Comparison of ENCODE assay signal across 17 cellular contexts in the genomic region with DNA sequence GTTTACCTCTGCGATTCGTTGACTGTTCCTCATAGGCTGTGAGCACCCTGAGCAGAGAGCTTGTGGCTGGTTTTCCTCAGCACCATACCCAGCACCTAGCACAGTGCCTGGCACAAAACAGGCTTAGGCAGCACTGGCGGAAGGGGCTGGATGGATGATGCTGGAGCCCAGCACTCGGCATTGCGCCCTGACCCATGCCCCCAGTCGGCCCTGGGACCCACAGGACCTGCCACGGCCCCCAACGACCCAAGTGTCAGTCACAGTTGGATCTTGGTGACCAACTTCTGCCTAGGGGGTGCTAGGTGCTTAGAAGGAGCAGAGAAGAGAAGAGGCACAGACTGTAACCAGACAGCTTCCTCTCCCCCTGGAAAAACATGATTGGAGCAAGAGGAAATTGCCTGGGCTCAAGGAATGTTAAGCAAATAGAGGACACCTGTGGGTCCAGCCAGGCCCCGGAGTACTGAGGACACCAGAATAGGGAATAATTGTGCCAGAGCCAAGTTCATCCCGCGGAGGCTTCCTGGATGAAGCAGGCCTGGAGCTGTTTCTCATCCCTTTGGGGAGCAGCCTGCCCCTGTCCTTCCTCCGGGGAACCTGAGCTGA. TPM values are rescaled to one million over a fixed set of nuclear protein-coding genes. Genes with fewer than 3 reads are reported as not detected.
"Had no signal": no experiment of that assay in that cellular context is flagged by ENCODE, and none has a peak within 500 bp of the region (broad histone marks: within the 10 kb centered on the region; RNA-seq: fewer than 3 reads in every experiment).

No MANE protein-coding gene starts in this region.

- H3K27ac Mint-ChIP-seq: activated CD4-positive, alpha-beta memory T cell treated with anti-CD3 and anti-CD28 coated beads for 36 hours; memory B cell; nephron; T-helper 1 cell treated with Interleukin-12 subunit alpha and Interleukin-12 subunit beta and Interleukin-4 antibody, amounts not matched to agents 30 μg/mL and 1 μg/mL, for 36 hours; type B pancreatic cell had no signal

- H3K4me3 ChIP-seq: ascending aorta, esophagus squamous epithelium, smooth muscle cell, stomach, testis had no signal

- H3K4me2 ChIP-seq: smooth muscle cell had no signal

- H3K27ac ChIP-seq: ascending aorta, testis, WERI-Rb-1 had no signal

- H3K27me3 Mint-ChIP-seq: activated CD4-positive, alpha-beta memory T cell treated with anti-CD3 and anti-CD28 coated beads for 36 hours; memory B cell; type B pancreatic cell had no signal

- H3K9me3 ChIP-seq: ascending aorta, esophagus squamous epithelium, stomach, testis had no signal

- H3K9me3 Mint-ChIP-seq: activated CD4-positive, alpha-beta memory T cell treated with anti-CD3 and anti-CD28 coated beads for 36 hours; memory B cell; nephron; T-helper 1 cell treated with Interleukin-12 subunit alpha and Interleukin-12 subunit beta and Interleukin-4 antibody, amounts not matched to agents 30 μg/mL and 1 μg/mL, for 36 hours; type B pancreatic cell had no signal

- H3K4me1 ChIP-seq: ascending aorta had no signal

- H3K27me3 ChIP-seq: ascending aorta, esophagus squamous epithelium, stomach, testis had no signal

- H3K4me3 Mint-ChIP-seq: activated CD4-positive, alpha-beta memory T cell treated with anti-CD3 and anti-CD28 coated beads for 36 hours; memory B cell; nephron; T-helper 1 cell treated with Interleukin-12 subunit alpha and Interleukin-12 subunit beta and Interleukin-4 antibody, amounts not matched to agents 30 μg/mL and 1 μg/mL, for 36 hours; type B pancreatic cell had no signal

- DNase-seq: activated CD4-positive, alpha-beta memory T cell treated with anti-CD3 and anti-CD28 coated beads for 36 hours; activated gamma-delta T cell; activated T-cell treated with anti-CD3 and anti-CD28 coated beads, Interleukin-2, amount 50 U/mL, for 48 hours; effector CD8-positive, alpha-beta T cell; esophagus squamous epithelium; left ventricle myocardium superior; stimulated activated CD4-positive, alpha-beta T cell treated with anti-CD3 and anti-CD28 coated beads, Interleukin-4, amount 100 ng/mL, for 1 hour; stomach; WERI-Rb-1 had no signal

RNA-seq across cellular contexts. Expression of gene DEGS2, which starts 31.5 kb away (rescaled TPM):
- total RNA-seq: glomerular endothelial cell, left ventricle myocardium superior had no signal
